ENCODE assay signal across 8 cellular contexts in the genomic region with DNA sequence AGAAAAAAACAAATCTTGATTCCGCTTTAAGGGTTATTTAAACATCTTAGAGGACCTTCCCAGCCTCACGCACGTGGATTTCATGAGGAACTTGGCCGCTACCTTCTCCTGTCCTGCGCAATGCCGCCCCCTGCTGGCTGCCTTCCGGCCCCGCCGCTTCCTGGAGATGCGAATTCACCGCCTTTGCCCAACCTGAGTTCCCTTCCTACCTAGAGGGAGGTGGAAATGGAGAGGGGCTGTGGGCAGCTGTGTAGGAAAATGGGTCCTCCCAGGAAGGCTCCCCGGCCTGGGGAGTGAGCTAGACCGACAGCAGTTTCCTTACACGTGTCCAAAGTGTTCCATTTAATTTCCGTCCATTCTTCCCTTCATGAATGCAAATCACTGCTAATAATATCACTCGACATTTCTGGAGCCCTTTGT. TPM values are rescaled to one million over a fixed set of nuclear protein-coding genes. Genes with fewer than 3 reads are reported as not detected.
A peak's percentile ranks its signal among the peaks of the same experiment; 100 is the strongest.
DNase-seq lines count a peak whose midpoint lies in the region; ATAC-seq, FAIRE-seq and TF ChIP-seq lines count a peak whose summit lies in the region.

No MANE protein-coding gene starts in this region.

- no peaks in the 10 kb centered on the region for H3K9me3 Mint-ChIP-seq in natural killer cell treated with Interleukin-12 subunit alpha and Interleukin-12 subunit beta and Interleukin-15 and Interleukin-18, amount 100 ng/mL, for 72 hours

- peaks cover 7 to 17% of the 10 kb centered on the region in 2 donors for H3K27me3 Mint-ChIP-seq in natural killer cell treated with Interleukin-12 subunit alpha and Interleukin-12 subunit beta and Interleukin-15 and Interleukin-18, amount 100 ng/mL, for 72 hours

- no peak overlapping the region for H3K4me3 Mint-ChIP-seq in natural killer cell treated with Interleukin-12 subunit alpha and Interleukin-12 subunit beta and Interleukin-15 and Interleukin-18, amount 100 ng/mL, for 72 hours

- peak in 1 of 2 donors; percentile 62 for ATAC-seq in natural killer cell treated with Interleukin-12 subunit alpha and Interleukin-12 subunit beta and Interleukin-15 and Interleukin-18, amount 100 ng/mL, for 72 hours
- no peak for ATAC-seq in GM21381 (IDR thresholded peaks at IDR 0.05; ENCODE audit: unreplicated experiment)

- no peak overlapping the region for H3K4me3 ChIP-seq in GM12864 (ENCODE audit: low read depth, low read length)

- TF ChIP-seq CTCF in GM12864 (IDR thresholded peaks at IDR 0.05; ENCODE audit: low read depth, low read length, missing control alignments) = peak; percentile 92

- no peaks in the 10 kb centered on the region for H3K36me3 Mint-ChIP-seq in natural killer cell treated with Interleukin-12 subunit alpha and Interleukin-12 subunit beta and Interleukin-15 and Interleukin-18, amount 100 ng/mL, for 72 hours

- FAIRE-seq in HTR-8/SVneo (lab: Jason Lieb, UNC) = no peak

- no peak overlapping the region for H3K27ac Mint-ChIP-seq in natural killer cell treated with Interleukin-12 subunit alpha and Interleukin-12 subunit beta and Interleukin-15 and Interleukin-18, amount 100 ng/mL, for 72 hours

- H3K4me1 Mint-ChIP-seq in natural killer cell treated with Interleukin-12 subunit alpha and Interleukin-12 subunit beta and Interleukin-15 and Interleukin-18, amount 100 ng/mL, for 72 hours (ENCODE audit: low read depth in 2 of 2) = peaks cover 0 to 3% of the 10 kb centered on the region in 2 donors

- DNase-seq in GM12864 (ENCODE audit: low read depth) (peak; percentile 26), HTR-8/SVneo (ENCODE audit: insufficient read length, low spot score) (peak; percentile 63), fibroblast of gingiva (ENCODE audit: low read depth) (peak; percentile 69)
- peak; percentile 90 to 92 for DNase-seq in activated T-cell treated with anti-CD3 and anti-CD28 coated beads, Interleukin-2, amount 50 U/mL, for 48 hours
- peak; percentile 77 for DNase-seq in natural killer cell treated with Interleukin-12 subunit alpha and Interleukin-12 subunit beta and Interleukin-15 and Interleukin-18, amount 100 ng/mL, for 72 hours (ENCODE audit: low spot score)
- DNase-seq in stimulated activated CD8-positive, alpha-beta memory T cell treated with anti-CD3 and anti-CD28 coated beads, Interleukin-7, amount 100 ng/mL, for 48 hours (ENCODE audit: extremely low read depth in 1 of 2, low read depth in 1 of 2) = peak; percentile 59 to 60

TF ChIP-seq in PFSK-1, 5 proteins besides CTCF, POLR2A, EP300 and RAD21:
- TF ChIP-seq, protein P1, sequence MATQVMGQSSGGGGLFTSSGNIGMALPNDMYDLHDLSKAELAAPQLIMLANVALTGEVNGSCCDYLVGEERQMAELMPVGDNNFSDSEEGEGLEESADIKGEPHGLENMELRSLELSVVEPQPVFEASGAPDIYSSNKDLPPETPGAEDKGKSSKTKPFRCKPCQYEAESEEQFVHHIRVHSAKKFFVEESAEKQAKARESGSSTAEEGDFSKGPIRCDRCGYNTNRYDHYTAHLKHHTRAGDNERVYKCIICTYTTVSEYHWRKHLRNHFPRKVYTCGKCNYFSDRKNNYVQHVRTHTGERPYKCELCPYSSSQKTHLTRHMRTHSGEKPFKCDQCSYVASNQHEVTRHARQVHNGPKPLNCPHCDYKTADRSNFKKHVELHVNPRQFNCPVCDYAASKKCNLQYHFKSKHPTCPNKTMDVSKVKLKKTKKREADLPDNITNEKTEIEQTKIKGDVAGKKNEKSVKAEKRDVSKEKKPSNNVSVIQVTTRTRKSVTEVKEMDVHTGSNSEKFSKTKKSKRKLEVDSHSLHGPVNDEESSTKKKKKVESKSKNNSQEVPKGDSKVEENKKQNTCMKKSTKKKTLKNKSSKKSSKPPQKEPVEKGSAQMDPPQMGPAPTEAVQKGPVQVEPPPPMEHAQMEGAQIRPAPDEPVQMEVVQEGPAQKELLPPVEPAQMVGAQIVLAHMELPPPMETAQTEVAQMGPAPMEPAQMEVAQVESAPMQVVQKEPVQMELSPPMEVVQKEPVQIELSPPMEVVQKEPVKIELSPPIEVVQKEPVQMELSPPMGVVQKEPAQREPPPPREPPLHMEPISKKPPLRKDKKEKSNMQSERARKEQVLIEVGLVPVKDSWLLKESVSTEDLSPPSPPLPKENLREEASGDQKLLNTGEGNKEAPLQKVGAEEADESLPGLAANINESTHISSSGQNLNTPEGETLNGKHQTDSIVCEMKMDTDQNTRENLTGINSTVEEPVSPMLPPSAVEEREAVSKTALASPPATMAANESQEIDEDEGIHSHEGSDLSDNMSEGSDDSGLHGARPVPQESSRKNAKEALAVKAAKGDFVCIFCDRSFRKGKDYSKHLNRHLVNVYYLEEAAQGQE (IDR thresholded peaks at IDR 0.05; ENCODE audit: insufficient read depth in 1 of 2, low read depth in 2 of 2, low read length in 2 of 2) = no peak
- TF ChIP-seq FOXP2 (optimal IDR thresholded peaks at IDR 0.05; ENCODE audit: borderline replicate concordance, extremely low read depth, extremely low read length, insufficient read depth) = peak; percentile 20
- no peak for TF ChIP-seq SIN3A (IDR thresholded peaks at IDR 0.05; ENCODE audit: borderline replicate concordance, insufficient read depth, low read length)

RNA-seq across cellular contexts. Expression of a gene that starts 1.0 kb away (rescaled TPM):
- polyA plus RNA-seq in PFSK-1 (2012; ENCODE audit: insufficient read length, low read depth) = not detected
- total RNA-seq in natural killer cell treated with Interleukin-12 subunit alpha and Interleukin-12 subunit beta and Interleukin-15 and Interleukin-18, amount 100 ng/mL, for 72 hours = not detected

Comparison
In these comparisons a context has a peak if more than half of its experiments do, and no peak if none do; other contexts are left out.
1. DNase-seq: peak in every context shown above with its lines; median percentile 91 in activated T-cell treated with anti-CD3 and anti-CD28 coated beads, Interleukin-2, amount 50 U/mL, for 48 hours; 77 in natural killer cell treated with Interleukin-12 subunit alpha and Interleukin-12 subunit beta and Interleukin-15 and Interleukin-18, amount 100 ng/mL, for 72 hours; 69 in fibroblast of gingiva; 63 in HTR-8/SVneo; 60 in stimulated activated CD8-positive, alpha-beta memory T cell treated with anti-CD3 and anti-CD28 coated beads, Interleukin-7, amount 100 ng/mL, for 48 hours; 26 in GM12864.